Comparison of ENCODE assay signal across 1 cellular context in genomic region chr12:65561798-65562382, GRCh38.
TF ChIP-seq lines count a peak whose summit lies in the region.

No MANE protein-coding gene starts in this region.

TF ChIP-seq in SK-N-SH, 30 proteins besides CTCF, POLR2A, EP300 and RAD21 (continued from another document):
- no peak for TF ChIP-seq REST (IDR thresholded peaks at IDR 0.05; ENCODE audit: low read depth, low read length)
- TF ChIP-seq PBX3 (IDR thresholded peaks at IDR 0.05) = peak; percentile 44
- TF ChIP-seq MEF2A (IDR thresholded peaks at IDR 0.05; ENCODE audit: borderline replicate concordance, low read depth) = peak; percentile 64; the same call in 1 of the 2 replicates
- peak; percentile 68 for TF ChIP-seq TCF12 (IDR thresholded peaks at IDR 0.05)
- peak; percentile 33; the same call in 1 of the 2 replicates for TF ChIP-seq POLR2AphosphoS5 (IDR thresholded peaks at IDR 0.05; ENCODE audit: low read depth, low read length)
- 0 out of 2 replicates have a peak, but pooled peaks have one; percentile 35 for TF ChIP-seq ZBTB33 (IDR thresholded peaks at IDR 0.05; ENCODE audit: borderline replicate concordance, low read depth)
- TF ChIP-seq ELF1 (IDR thresholded peaks at IDR 0.05) = no peak
- TF ChIP-seq NRF1 (IDR thresholded peaks at IDR 0.05; ENCODE audit: low read depth, low read length) = no peak
- TF ChIP-seq GATA2 (CRISPR knock-in tag; IDR thresholded peaks at IDR 0.05) = no peak
- no peak for TF ChIP-seq IRF3 (IDR thresholded peaks at IDR 0.05; ENCODE audit: low read depth, low read length)
